8 cellular contexts compared by ENCODE assay signal in genomic region chr2:121810959-121811853, GRCh38. TPM values are rescaled to one million over a fixed set of nuclear protein-coding genes. Genes with fewer than 3 reads are reported as not detected.
DNase-seq lines count a peak whose midpoint lies in the region; ATAC-seq, FAIRE-seq and TF ChIP-seq lines count a peak whose summit lies in the region.

No MANE protein-coding gene starts in this region.

- 36% methylated on average over 17 of the region's 17 CpGs for WGBS in hepatocyte (ENCODE audit: low lambda C conversion rate, missing lambda C conversion rate)

- H4K20me1 ChIP-seq in hepatocyte (ENCODE audit: insufficient read depth, poor library complexity, severe bottlenecking) = no peaks in the 10 kb centered on the region

- ATAC-seq in HG03460 (IDR thresholded peaks at IDR 0.05; ENCODE audit: unreplicated experiment) = peak; percentile 82

- H2AFZ ChIP-seq in hepatocyte = no peak overlapping the region

- H3K9me3 ChIP-seq in ascending aorta = no peaks in the 10 kb centered on the region
- no peaks in the 10 kb centered on the region for H3K9me3 ChIP-seq in hepatocyte (ENCODE audit: low read depth)

- no peaks in the 10 kb centered on the region for H3K36me3 ChIP-seq in ascending aorta
- no peaks in the 10 kb centered on the region for H3K36me3 ChIP-seq in hepatocyte (replicated peaks; ENCODE audit: insufficient read depth, low read depth)

- H3K27me3 ChIP-seq in ascending aorta = no peaks in the 10 kb centered on the region
- H3K27me3 ChIP-seq in hepatocyte = no peaks in the 10 kb centered on the region

- FAIRE-seq in GM19239 (lab: Jason Lieb, UNC) = peak; percentile 93

- intact Hi-C loops in ascending aorta (cut with DNase I) = no loop called here

- no peak overlapping the region for H3K4me2 ChIP-seq in hepatocyte

- no peak overlapping the region for H3K4me3 ChIP-seq in ascending aorta
- no peak overlapping the region for H3K4me3 ChIP-seq in hepatocyte

- H3K4me1 ChIP-seq in ascending aorta = no peaks in the 10 kb centered on the region
- no peaks in the 10 kb centered on the region for H3K4me1 ChIP-seq in hepatocyte (ENCODE audit: insufficient read depth)

- H3K27ac ChIP-seq in ascending aorta = no peak overlapping the region
- no peak overlapping the region for H3K27ac ChIP-seq in hepatocyte

- DNase-seq in DMS153 (lab: John Stamatoyannopoulos, UW) (peak; percentile 75), GM19239 (ENCODE audit: insufficient read length, low spot score) (peak; percentile 30), NCI-H345 (lab: John Stamatoyannopoulos, UW) (peak; percentile 81), ascending aorta (ENCODE audit: low spot score in 2 of 2) (no peak), hepatocyte (ENCODE audit: low spot score) (peak; percentile 85), smooth muscle cell of the brain vasculature (ENCODE audit: low read depth, low spot score) (peak; percentile 28)
- no peak for DNase-seq in stimulated activated CD4-positive, alpha-beta T cell treated with anti-CD3 and anti-CD28 coated beads, Interleukin-4, amount 100 ng/mL, for 1 hour

- no peaks in the 10 kb centered on the region for H3K9me2 ChIP-seq in hepatocyte (replicated peaks; ENCODE audit: insufficient read depth)

- no peaks in the 10 kb centered on the region for H3K79me2 ChIP-seq in hepatocyte

- TF ChIP-seq CTCF in ascending aorta (IDR thresholded peaks at IDR 0.05) (peak in 2 of 3 experiments; percentile 35 to 46), hepatocyte (IDR thresholded peaks at IDR 0.05; ENCODE audit: poor library complexity) (peak; percentile 71)

RNA-seq across cellular contexts. Expression of gene TSN, which starts 55.8 kb away (rescaled TPM):
- total RNA-seq in ascending aorta (42.6 TPM), hepatocyte (55.2 and 63.2 TPM in 2 replicates)
- 43.5 and 45.4 TPM in 2 replicates for polyA plus RNA-seq in hepatocyte

Comparison
In these comparisons a context has a peak if more than half of its experiments do, and no peak if none do; other contexts are left out.
1. DNase-seq: peak in DMS153 (single experiment), GM19239 (single experiment), NCI-H345 (single experiment), hepatocyte (single experiment) and smooth muscle cell of the brain vasculature (single experiment); none in ascending aorta (0 of 2) and stimulated activated CD4-positive, alpha-beta T cell treated with anti-CD3 and anti-CD28 coated beads, Interleukin-4, amount 100 ng/mL, for 1 hour (single experiment).